ENCODE assay signal across 14 cellular contexts in the genomic region with DNA sequence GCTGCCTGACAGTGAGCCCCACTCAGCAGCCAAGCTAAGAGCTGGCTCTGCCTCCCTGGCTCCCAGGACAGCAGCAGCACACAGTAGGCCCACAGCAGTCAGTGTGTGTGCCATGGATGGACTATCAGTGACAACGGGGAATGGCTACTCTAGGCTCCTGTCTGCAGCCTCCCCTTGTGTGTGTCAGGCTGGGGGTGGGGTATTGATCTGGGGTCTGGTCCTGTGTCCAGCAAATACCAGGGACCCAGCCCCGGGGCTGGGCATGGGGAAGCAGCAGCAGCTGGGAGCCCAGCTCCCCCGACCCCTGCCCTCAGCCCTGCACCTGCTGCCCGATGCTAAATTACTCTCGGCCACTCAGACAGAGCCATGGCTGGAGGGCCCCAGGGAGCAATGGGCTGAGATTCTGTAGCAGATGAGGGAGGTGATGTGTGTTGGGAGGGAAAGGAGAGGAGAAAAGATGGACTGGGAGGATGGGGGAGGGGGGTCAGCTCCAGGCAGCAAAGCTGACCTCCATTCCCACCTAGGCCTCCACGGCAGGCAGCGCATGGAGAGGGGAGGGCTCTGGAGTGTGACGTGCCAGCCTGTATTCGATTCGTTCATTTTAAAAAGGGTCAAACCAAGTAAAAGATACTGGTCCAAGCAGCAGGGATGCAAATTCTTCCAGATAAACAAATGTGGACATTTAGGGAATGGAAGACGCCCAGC.
DNase-seq lines count a peak whose midpoint lies in the region; ATAC-seq and TF ChIP-seq lines count a peak whose summit lies in the region.
"Had no signal": no experiment of that assay in that cellular context is flagged by ENCODE, and none has a peak within 500 bp of the region (broad histone marks: within the 10 kb centered on the region; RNA-seq: fewer than 3 reads in every experiment).

No MANE protein-coding gene starts in this region.

- no peaks in the 10 kb centered on the region for H3K36me3 ChIP-seq in SK-N-SH (replicated peaks in 1 of 2; ENCODE audit: control insufficient read depth in 1 of 2, insufficient read depth in 2 of 2, low read length in 1 of 2)
- H3K36me3 ChIP-seq in mesendoderm (ENCODE audit: control insufficient read depth, insufficient read depth, low read length): no peaks in the 10 kb centered on the region
- H3K36me3 ChIP-seq in upper lobe of right lung: no peaks in the 10 kb centered on the region

- H3K27ac ChIP-seq in SK-N-SH (ENCODE audit: low read depth in 2 of 2, low read length in 1 of 2) (peak overlapping the region in 1 of 2 experiments; percentile 16; a peak in 2 of 4 replicates), mesendoderm (ENCODE audit: low read depth, low read length) (no peak overlapping the region), upper lobe of right lung (no peak overlapping the region)
- H3K27ac ChIP-seq: C4-2B had no signal

- no peak for TF ChIP-seq EP300 in SK-N-SH (IDR thresholded peaks at IDR 0.05; ENCODE audit: borderline replicate concordance in 1 of 2, low read depth in 1 of 2, low read length in 1 of 2)

- H2BK15ac ChIP-seq in mesendoderm (replicated peaks; ENCODE audit: low read depth): no peak overlapping the region

- no peaks in the 10 kb centered on the region for H4K20me1 ChIP-seq in SK-N-SH (ENCODE audit: insufficient read depth)

- H3K79me1 ChIP-seq in mesendoderm (ENCODE audit: low read length): no peaks in the 10 kb centered on the region

- ATAC-seq in SK-N-SH treated with all-trans-retinoic acid at 6 μM for 48 hours: no peak
- ATAC-seq in upper lobe of right lung: no peak
- ATAC-seq in GM19035 (IDR thresholded peaks at IDR 0.05; ENCODE audit: unreplicated experiment): no peak

- intact Hi-C loops in upper lobe of right lung (cut with DNase I): no loop called here

- H3K9me3 Mint-ChIP-seq in progenitor cell of endocrine pancreas (ENCODE audit: low read depth): no peaks in the 10 kb centered on the region

- H3F3A ChIP-seq in SK-N-SH (replicated peaks; ENCODE audit: insufficient read depth): no peaks in the 10 kb centered on the region

- CTCF ChIA-PET in SK-N-SH (lab: Yijun Ruan, JAX): interaction anchor here (0.7 to 1.0 kb wide), 4 partner anchors 10 to 26 kb away, joined by 3 to 4 read pairs (median 3); no protein-coding TSS in a partner anchor

- no peak overlapping the region for H2BK120ac ChIP-seq in mesendoderm (ENCODE audit: low read depth, low read length)

- peak overlapping the region; percentile 34 for H2AK5ac ChIP-seq in mesendoderm (ENCODE audit: low read length)

- no peak overlapping the region for H3K4me2 ChIP-seq in SK-N-SH
- no peak overlapping the region for H3K4me2 ChIP-seq in mesendoderm (ENCODE audit: low read length)

- H3K9me2 ChIP-seq in SK-N-SH: no peaks in the 10 kb centered on the region

- no peak overlapping the region for H4K5ac ChIP-seq in mesendoderm (ENCODE audit: low read length)

- 63% methylated on average over 6 of the region's 11 CpGs for WGBS in SK-N-SH (ENCODE audit: low lambda C conversion rate)
- no CpG with 5 or more reads among the region's 11 CpGs for WGBS in mesendoderm (ENCODE audit: extremely low coverage, insufficient coverage, low lambda C conversion rate)

- H3K4me3 Mint-ChIP-seq in progenitor cell of endocrine pancreas (ENCODE audit: low read depth): no peak overlapping the region

- H3K56ac ChIP-seq in mesendoderm (ENCODE audit: low read length): no peak overlapping the region

- peaks cover 7% of the 10 kb centered on the region for H3K4me1 Mint-ChIP-seq in progenitor cell of endocrine pancreas (ENCODE audit: low read depth)

- TF ChIP-seq CTCF in SK-N-SH (IDR thresholded peaks at IDR 0.05) (no peak), upper lobe of right lung (IDR thresholded peaks at IDR 0.05) (no peak), progenitor cell of endocrine pancreas (IDR thresholded peaks at IDR 0.05; ENCODE audit: unreplicated experiment) (no peak)

- no peak overlapping the region for H2AFZ ChIP-seq in SK-N-SH (ENCODE audit: low read depth)

- no peak for TF ChIP-seq RAD21 in SK-N-SH (IDR thresholded peaks at IDR 0.05; ENCODE audit: low read length)

- H3K4ac ChIP-seq in mesendoderm (ENCODE audit: low read depth, low read length): no peak overlapping the region

- H3K4me3 ChIP-seq in SK-N-SH (ENCODE audit: low read depth in 2 of 2, low read length in 1 of 2) (no peak overlapping the region), mesendoderm (ENCODE audit: low read length) (no peak overlapping the region), upper lobe of right lung (no peak overlapping the region)

- H3K27me3 ChIP-seq in SK-N-SH (ENCODE audit: insufficient read depth): no peaks in the 10 kb centered on the region
- H3K27me3 ChIP-seq in mesendoderm (ENCODE audit: insufficient read depth, low read length, poor library complexity): no peaks in the 10 kb centered on the region
- no peaks in the 10 kb centered on the region for H3K27me3 ChIP-seq in upper lobe of right lung

- DNase-seq in SK-N-SH (peak; percentile 47), SK-N-DZ (ENCODE audit: low spot score) (peak; percentile 35), mesendoderm (no peak), upper lobe of right lung (peak; percentile 39), progenitor cell of endocrine pancreas (ENCODE audit: low spot score, unreplicated experiment) (no peak), NCI-H510A treated with DMSO at 0.1 percent for 48 hours (lab: John Stamatoyannopoulos, UW) (no peak)
- DNase-seq: Kasumi-1, MM.1S, NCI-H1105, NCI-H2171, SHP77 had no signal

- H4K8ac ChIP-seq in mesendoderm (ENCODE audit: low read depth, low read length): no peak overlapping the region

- H3K9me3 ChIP-seq in SK-N-SH (no peaks in the 10 kb centered on the region), upper lobe of right lung (no peaks in the 10 kb centered on the region)

- H3K23ac ChIP-seq in mesendoderm (ENCODE audit: low read length): no peak overlapping the region

- H3K4me1 ChIP-seq in SK-N-SH (ENCODE audit: control insufficient read depth in 1 of 2, insufficient read depth in 2 of 2, low read depth in 1 of 2, low read length in 1 of 2): peaks cover 0 to 37% of the 10 kb centered on the region in 2 experiments; a peak in 1 of 4 replicates
- H3K4me1 ChIP-seq in mesendoderm (ENCODE audit: control insufficient read depth, low read depth, low read length): no peaks in the 10 kb centered on the region
- H3K4me1 ChIP-seq in upper lobe of right lung: peaks cover 8% of the 10 kb centered on the region

- peaks cover 11% of the 10 kb centered on the region for H3K27me3 Mint-ChIP-seq in progenitor cell of endocrine pancreas

- H2BK5ac ChIP-seq in mesendoderm (ENCODE audit: low read length): no peak overlapping the region

- no peak overlapping the region for H3K27ac Mint-ChIP-seq in progenitor cell of endocrine pancreas

- H3K18ac ChIP-seq in mesendoderm (ENCODE audit: low read length): no peak overlapping the region

- no peaks in the 10 kb centered on the region for H3K79me2 ChIP-seq in SK-N-SH (ENCODE audit: insufficient read depth)
- H3K79me2 ChIP-seq in mesendoderm (ENCODE audit: control insufficient read depth, insufficient read depth, low read length): no peaks in the 10 kb centered on the region

- no peak overlapping the region for H3K9ac ChIP-seq in SK-N-SH
- no peak overlapping the region for H3K9ac ChIP-seq in mesendoderm (ENCODE audit: low read length)

- H3K36me3 Mint-ChIP-seq in progenitor cell of endocrine pancreas (ENCODE audit: insufficient read depth): no peaks in the 10 kb centered on the region

- POLR2A ChIA-PET in SK-N-SH (lab: Yijun Ruan, JAX): no interaction called here

TF ChIP-seq in SK-N-SH, 30 proteins besides CTCF, POLR2A, EP300 and RAD21:
- no peak for TF ChIP-seq MXI1 (IDR thresholded peaks at IDR 0.05; ENCODE audit: low read depth, low read length)
- TF ChIP-seq, protein P1, sequence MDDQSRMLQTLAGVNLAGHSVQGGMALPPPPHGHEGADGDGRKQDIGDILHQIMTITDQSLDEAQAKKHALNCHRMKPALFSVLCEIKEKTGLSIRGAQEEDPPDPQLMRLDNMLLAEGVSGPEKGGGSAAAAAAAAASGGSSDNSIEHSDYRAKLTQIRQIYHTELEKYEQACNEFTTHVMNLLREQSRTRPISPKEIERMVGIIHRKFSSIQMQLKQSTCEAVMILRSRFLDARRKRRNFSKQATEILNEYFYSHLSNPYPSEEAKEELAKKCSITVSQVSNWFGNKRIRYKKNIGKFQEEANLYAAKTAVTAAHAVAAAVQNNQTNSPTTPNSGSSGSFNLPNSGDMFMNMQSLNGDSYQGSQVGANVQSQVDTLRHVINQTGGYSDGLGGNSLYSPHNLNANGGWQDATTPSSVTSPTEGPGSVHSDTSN (IDR thresholded peaks at IDR 0.05): no peak
- no peak for TF ChIP-seq TAF1 (IDR thresholded peaks at IDR 0.05; ENCODE audit: borderline replicate concordance, low read depth, low read length)

TF ChIP-seq in SK-N-SH treated with all-trans-retinoic acid at 6 μM for 48 hours, 23 proteins besides CTCF, POLR2A, EP300 and RAD21 (continues in another document):
- TF ChIP-seq ESRRG (CRISPR knock-in tag; IDR thresholded peaks at IDR 0.05) (no peak), ZFP30 (CRISPR knock-in tag; IDR thresholded peaks at IDR 0.05) (no peak), SNAI2 (CRISPR knock-in tag; IDR thresholded peaks at IDR 0.05) (no peak), ZNF565 (CRISPR knock-in tag; conservative IDR thresholded peaks at IDR 0.05; ENCODE audit: low read depth) (no peak), RARB (CRISPR knock-in tag; IDR thresholded peaks at IDR 0.05) (no peak), TCF4 (CRISPR knock-in tag; IDR thresholded peaks at IDR 0.05; ENCODE audit: borderline replicate concordance) (no peak), OSR1 (CRISPR knock-in tag; IDR thresholded peaks at IDR 0.05) (no peak), PPARA (CRISPR knock-in tag; IDR thresholded peaks at IDR 0.05; ENCODE audit: borderline replicate concordance) (no peak)
- TF ChIP-seq, protein P2, sequence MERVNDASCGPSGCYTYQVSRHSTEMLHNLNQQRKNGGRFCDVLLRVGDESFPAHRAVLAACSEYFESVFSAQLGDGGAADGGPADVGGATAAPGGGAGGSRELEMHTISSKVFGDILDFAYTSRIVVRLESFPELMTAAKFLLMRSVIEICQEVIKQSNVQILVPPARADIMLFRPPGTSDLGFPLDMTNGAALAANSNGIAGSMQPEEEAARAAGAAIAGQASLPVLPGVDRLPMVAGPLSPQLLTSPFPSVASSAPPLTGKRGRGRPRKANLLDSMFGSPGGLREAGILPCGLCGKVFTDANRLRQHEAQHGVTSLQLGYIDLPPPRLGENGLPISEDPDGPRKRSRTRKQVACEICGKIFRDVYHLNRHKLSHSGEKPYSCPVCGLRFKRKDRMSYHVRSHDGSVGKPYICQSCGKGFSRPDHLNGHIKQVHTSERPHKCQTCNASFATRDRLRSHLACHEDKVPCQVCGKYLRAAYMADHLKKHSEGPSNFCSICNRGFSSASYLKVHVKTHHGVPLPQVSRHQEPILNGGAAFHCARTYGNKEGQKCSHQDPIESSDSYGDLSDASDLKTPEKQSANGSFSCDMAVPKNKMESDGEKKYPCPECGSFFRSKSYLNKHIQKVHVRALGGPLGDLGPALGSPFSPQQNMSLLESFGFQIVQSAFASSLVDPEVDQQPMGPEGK (CRISPR knock-in tag; IDR thresholded peaks at IDR 0.05; ENCODE audit: borderline replicate concordance): no peak

Comparison
In these comparisons a context has a peak if more than half of its experiments do, and no peak if none do; other contexts are left out.
1. DNase-seq: peak in SK-N-SH (single experiment), SK-N-DZ (single experiment) and upper lobe of right lung (single experiment); none in mesendoderm (single experiment), progenitor cell of endocrine pancreas (single experiment) and NCI-H510A treated with DMSO at 0.1 percent for 48 hours (single experiment).